In the genomic region with DNA sequence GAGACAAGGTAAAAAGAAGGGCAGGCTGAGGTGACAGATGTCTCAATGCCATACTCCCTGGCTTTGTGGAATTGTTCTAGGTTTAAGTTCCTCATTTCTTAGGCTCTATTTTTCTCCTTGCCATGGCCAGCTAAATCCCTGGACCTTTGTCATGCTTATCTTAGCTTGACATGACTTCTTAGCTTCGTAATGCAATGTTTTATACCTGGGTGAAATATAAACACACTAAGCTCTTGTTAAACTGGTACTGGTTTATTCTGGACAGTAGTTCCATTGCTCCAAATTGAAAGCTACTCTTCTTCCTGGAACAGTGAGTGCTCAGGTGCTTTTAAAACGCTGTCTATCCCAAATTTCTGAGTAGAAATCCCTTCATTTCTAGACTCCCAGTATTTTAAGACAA, we compare ENCODE assay signal across 31 cellular contexts.
"Had no signal": no experiment of that assay in that cellular context is flagged by ENCODE, and none has a peak within 500 bp of the region (broad histone marks: within the 10 kb centered on the region; RNA-seq: fewer than 3 reads in every experiment).

No MANE protein-coding gene starts in this region.

- H3K9me3 Mint-ChIP-seq: activated B cell treated with CpG ODN at 0.5 μM for 24 hours; activated CD4-positive, alpha-beta memory T cell treated with anti-CD3 and anti-CD28 coated beads for 36 hours; activated CD4-positive, alpha-beta T cell treated with anti-CD3 and anti-CD28 coated beads, Interleukin-2, amount 10 ng/mL, durations not matched to agents 24 days and 14 days; activated naive CD4-positive, alpha-beta T cell treated with anti-CD3 and anti-CD28 coated beads for 36 hours; activated naive CD4-positive, alpha-beta T cell treated with anti-CD3 and anti-CD28 coated beads, Interleukin-2, amount 50 U/mL, for 24 hours; activated naive CD8-positive, alpha-beta T cell treated with anti-CD3 and anti-CD28 coated beads for 36 hours; activated naive CD8-positive, alpha-beta T cell treated with anti-CD3 and anti-CD28 coated beads, Interleukin-2, amount 50 U/mL, for 24 hours; activated T-helper 1 cell treated with anti-CD3 and anti-CD28 coated beads, Interleukin-12 subunit alpha, Interleukin-12 subunit beta, Interleukin-2, Interleukin-4 antibody, amounts not matched to agents 30 ng/mL and 10 ng/mL and 1 ng/mL, durations not matched to agents 14 hours and 24 hours and 36 hours; activated T-helper 2 cell treated with anti-CD3 and anti-CD28 coated beads, Interferon-gamma antibody, Interleukin-2, Interleukin-4, amounts not matched to agents 10 μg/mL and 5 μg/mL and 100 μg/mL, durations not matched to agents 14 hours and 24 hours and 36 hours; effector memory CD8-positive, alpha-beta T cell had no signal

- H3K4me1 ChIP-seq: adrenal gland, body of pancreas had no signal

- H3K27ac Mint-ChIP-seq: activated B cell treated with CpG ODN at 0.5 μM for 24 hours; activated CD4-positive, alpha-beta memory T cell treated with anti-CD3 and anti-CD28 coated beads for 36 hours; activated CD4-positive, alpha-beta T cell treated with anti-CD3 and anti-CD28 coated beads for 36 hours; activated CD4-positive, alpha-beta T cell treated with anti-CD3 and anti-CD28 coated beads, Interleukin-2, amount 10 ng/mL, durations not matched to agents 24 days and 14 days; activated CD8-positive, alpha-beta memory T cell treated with anti-CD3 and anti-CD28 coated beads, Interleukin-2, amount 10 ng/mL, durations not matched to agents 7 days and 5 days; activated CD8-positive, alpha-beta T cell treated with anti-CD3 and anti-CD28 coated beads, Interleukin-2, amount 10 ng/mL, durations not matched to agents 7 days and 5 days; activated naive CD4-positive, alpha-beta T cell treated with anti-CD3 and anti-CD28 coated beads for 36 hours; activated naive CD4-positive, alpha-beta T cell treated with anti-CD3 and anti-CD28 coated beads, Interleukin-2, amount 50 U/mL, for 24 hours; activated naive CD8-positive, alpha-beta T cell treated with anti-CD3 and anti-CD28 coated beads for 36 hours; activated naive CD8-positive, alpha-beta T cell treated with anti-CD3 and anti-CD28 coated beads, Interleukin-2, amount 50 U/mL, for 24 hours; activated T-helper 1 cell treated with anti-CD3 and anti-CD28 coated beads, Interleukin-12 subunit alpha, Interleukin-12 subunit beta, Interleukin-2, Interleukin-4 antibody, amounts not matched to agents 30 ng/mL and 10 ng/mL and 1 ng/mL, durations not matched to agents 14 hours and 24 hours and 36 hours; activated T-helper 2 cell treated with anti-CD3 and anti-CD28 coated beads, Interferon-gamma antibody, Interleukin-2, Interleukin-4, amounts not matched to agents 10 μg/mL and 5 μg/mL and 100 μg/mL, durations not matched to agents 14 hours and 24 hours and 36 hours; effector memory CD8-positive, alpha-beta T cell had no signal

- H3K36me3 ChIP-seq: adrenal gland, esophagus squamous epithelium had no signal

- DNase-seq: activated B cell treated with CpG ODN at 0.5 μM for 24 hours; activated CD4-positive, alpha-beta memory T cell treated with anti-CD3 and anti-CD28 coated beads for 36 hours; activated CD4-positive, alpha-beta T cell treated with anti-CD3 and anti-CD28 coated beads for 36 hours; activated CD4-positive, alpha-beta T cell treated with anti-CD3 and anti-CD28 coated beads, Interleukin-2, amount 10 ng/mL, durations not matched to agents 24 days and 14 days; activated CD4-positive, CD25-positive, alpha-beta regulatory T cell treated with anti-CD3 and anti-CD28 coated beads, Interleukin-2, amount 50 U/mL, for 72 hours; activated CD8-positive, alpha-beta memory T cell treated with anti-CD3 and anti-CD28 coated beads, Interleukin-2, amount 10 ng/mL, durations not matched to agents 7 days and 5 days; activated CD8-positive, alpha-beta memory T cell treated with anti-CD3 and anti-CD28 coated beads, Interleukin-2, amount 50 U/mL, for 4 hours; activated CD8-positive, alpha-beta T cell treated with anti-CD3 and anti-CD28 coated beads, Interleukin-2, amount 10 ng/mL, durations not matched to agents 7 days and 5 days; activated effector memory CD4-positive, alpha-beta T cell treated with anti-CD3 and anti-CD28 coated beads, Interleukin-2, amount 50 U/mL, for 16 hours; activated naive CD4-positive, alpha-beta T cell treated with anti-CD3 and anti-CD28 coated beads for 36 hours; activated naive CD8-positive, alpha-beta T cell treated with anti-CD3 and anti-CD28 coated beads for 36 hours; activated naive CD8-positive, alpha-beta T cell treated with anti-CD3 and anti-CD28 coated beads, Interleukin-2, amount 50 U/mL, for 24 hours; activated T-cell treated with anti-CD3 and anti-CD28 coated beads, Interleukin-2, amount 50 U/mL, for 1 hour; activated T-cell treated with anti-CD3 and anti-CD28 coated beads, Interleukin-2, amount 50 U/mL, for 48 hours; adrenal gland; amygdala; aorta; body of pancreas; caudate nucleus; cortex of kidney; dermis blood vessel endothelial cell; effector CD4-positive, alpha-beta T cell; effector memory CD8-positive, alpha-beta T cell; erythroblast; esophagus squamous epithelium; head of caudate nucleus; hippocampal formation; T-helper 2 cell had no signal

- H3K4me3 Mint-ChIP-seq: activated B cell treated with CpG ODN at 0.5 μM for 24 hours; activated CD4-positive, alpha-beta memory T cell treated with anti-CD3 and anti-CD28 coated beads for 36 hours; activated CD4-positive, alpha-beta T cell treated with anti-CD3 and anti-CD28 coated beads for 36 hours; activated CD4-positive, alpha-beta T cell treated with anti-CD3 and anti-CD28 coated beads, Interleukin-2, amount 10 ng/mL, durations not matched to agents 24 days and 14 days; activated CD8-positive, alpha-beta memory T cell treated with anti-CD3 and anti-CD28 coated beads, Interleukin-2, amount 10 ng/mL, durations not matched to agents 7 days and 5 days; activated CD8-positive, alpha-beta T cell treated with anti-CD3 and anti-CD28 coated beads, Interleukin-2, amount 10 ng/mL, durations not matched to agents 7 days and 5 days; activated naive CD4-positive, alpha-beta T cell treated with anti-CD3 and anti-CD28 coated beads for 36 hours; activated naive CD4-positive, alpha-beta T cell treated with anti-CD3 and anti-CD28 coated beads, Interleukin-2, amount 50 U/mL, for 24 hours; activated naive CD8-positive, alpha-beta T cell treated with anti-CD3 and anti-CD28 coated beads for 36 hours; activated naive CD8-positive, alpha-beta T cell treated with anti-CD3 and anti-CD28 coated beads, Interleukin-2, amount 50 U/mL, for 24 hours; activated T-helper 1 cell treated with anti-CD3 and anti-CD28 coated beads, Interleukin-12 subunit alpha, Interleukin-12 subunit beta, Interleukin-2, Interleukin-4 antibody, amounts not matched to agents 30 ng/mL and 10 ng/mL and 1 ng/mL, durations not matched to agents 14 hours and 24 hours and 36 hours; effector memory CD8-positive, alpha-beta T cell had no signal

- H3K9me3 ChIP-seq: adrenal gland, body of pancreas, esophagus squamous epithelium had no signal

- H3K4me1 Mint-ChIP-seq: activated B cell treated with CpG ODN at 0.5 μM for 24 hours; activated CD4-positive, alpha-beta T cell treated with anti-CD3 and anti-CD28 coated beads for 36 hours; activated CD4-positive, alpha-beta T cell treated with anti-CD3 and anti-CD28 coated beads, Interleukin-2, amount 10 ng/mL, durations not matched to agents 24 days and 14 days; activated CD8-positive, alpha-beta memory T cell treated with anti-CD3 and anti-CD28 coated beads, Interleukin-2, amount 10 ng/mL, durations not matched to agents 7 days and 5 days; activated naive CD4-positive, alpha-beta T cell treated with anti-CD3 and anti-CD28 coated beads, Interleukin-2, amount 50 U/mL, for 24 hours; activated naive CD8-positive, alpha-beta T cell treated with anti-CD3 and anti-CD28 coated beads for 36 hours; activated naive CD8-positive, alpha-beta T cell treated with anti-CD3 and anti-CD28 coated beads, Interleukin-2, amount 50 U/mL, for 24 hours had no signal

- ATAC-seq: activated CD4-positive, alpha-beta T cell treated with anti-CD3 and anti-CD28 coated beads for 36 hours; activated CD8-positive, alpha-beta memory T cell treated with anti-CD3 and anti-CD28 coated beads, Interleukin-2, amount 10 ng/mL, durations not matched to agents 7 days and 5 days; activated CD8-positive, alpha-beta T cell treated with anti-CD3 and anti-CD28 coated beads, Interleukin-2, amount 10 ng/mL, durations not matched to agents 7 days and 5 days; activated naive CD8-positive, alpha-beta T cell treated with anti-CD3 and anti-CD28 coated beads, Interleukin-2, amount 50 U/mL, for 24 hours; body of pancreas; effector memory CD8-positive, alpha-beta T cell had no signal

- H3K27me3 ChIP-seq: adrenal gland, body of pancreas, esophagus squamous epithelium had no signal

- H3K27ac ChIP-seq: adrenal gland, body of pancreas had no signal

- H3K4me3 ChIP-seq: adrenal gland, body of pancreas, esophagus squamous epithelium had no signal

- H3K36me3 Mint-ChIP-seq: activated CD4-positive, alpha-beta memory T cell treated with anti-CD3 and anti-CD28 coated beads for 36 hours; activated CD8-positive, alpha-beta memory T cell treated with anti-CD3 and anti-CD28 coated beads, Interleukin-2, amount 10 ng/mL, durations not matched to agents 7 days and 5 days; activated naive CD4-positive, alpha-beta T cell treated with anti-CD3 and anti-CD28 coated beads, Interleukin-2, amount 50 U/mL, for 24 hours; activated naive CD8-positive, alpha-beta T cell treated with anti-CD3 and anti-CD28 coated beads for 36 hours had no signal
